Comparison of ENCODE assay signal across 18 cellular contexts in the genomic region with DNA sequence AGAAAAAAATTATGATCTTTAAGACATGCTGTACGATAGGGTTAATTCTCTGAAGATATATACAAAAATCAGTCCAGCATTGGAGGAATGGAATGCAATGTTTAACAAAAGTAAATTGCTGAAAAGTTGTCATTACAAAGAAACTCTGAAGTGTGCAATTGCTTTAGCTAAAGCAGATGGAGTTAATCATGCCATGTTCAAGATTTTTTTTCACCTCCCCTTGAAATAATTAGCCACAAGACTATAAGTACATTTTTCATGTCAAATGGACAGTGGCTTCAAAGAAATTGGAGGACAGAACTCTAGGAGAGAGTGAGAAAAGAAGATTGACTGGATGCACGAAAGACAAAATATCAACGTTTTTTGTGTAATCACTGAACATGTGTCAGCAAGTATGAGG.
DNase-seq lines count a peak whose midpoint lies in the region; ATAC-seq and TF ChIP-seq lines count a peak whose summit lies in the region.
"Had no signal": no experiment of that assay in that cellular context is flagged by ENCODE, and none has a peak within 500 bp of the region (broad histone marks: within the 10 kb centered on the region; RNA-seq: fewer than 3 reads in every experiment).

No MANE protein-coding gene starts in this region.

- ATAC-seq in HG02870 (IDR thresholded peaks at IDR 0.05; ENCODE audit: unreplicated experiment) = no peak
- ATAC-seq: A549 had no signal

- no peak overlapping the region for H3K4me3 ChIP-seq in transverse colon
- H3K4me3 ChIP-seq: A549 had no signal

- peak; percentile 32 for DNase-seq in GM04504 (ENCODE audit: low read depth)
- peak; percentile 12 for DNase-seq in HCEC 1CT
- peak; percentile 32 for DNase-seq in fibroblast of gingiva (ENCODE audit: low read depth)
- DNase-seq in OCI-M2 (lab: John Stamatoyannopoulos, UW; ENCODE audit: unreplicated experiment) = no peak
- DNase-seq in transverse colon = no peak
- DNase-seq: 8988T; ACHN; C1 segment of cervical spinal cord; Calu3; CD4-positive, alpha-beta memory T cell; COR-L47; DMS53; DMS79 treated with DMSO at 0.1 percent for 48 hours; GF-D8; H9; HFFc6 had no signal

- intact Hi-C loops in transverse colon (cut with DNase I; ENCODE audit: low total_unique reads) = no loop called here

- no peak for TF ChIP-seq CTCF in transverse colon (IDR thresholded peaks at IDR 0.05)

- TF ChIP-seq POLR2A in transverse colon (IDR thresholded peaks at IDR 0.05) = no peak

- H3K27me3 ChIP-seq in transverse colon = no peaks in the 10 kb centered on the region

- no peaks in the 10 kb centered on the region for H3K9me3 ChIP-seq in transverse colon
- H3K9me3 ChIP-seq: A549 had no signal

- H3K27ac ChIP-seq in transverse colon = no peak overlapping the region
- H3K27ac ChIP-seq: A549 had no signal

- no peak for TF ChIP-seq EP300 in transverse colon (IDR thresholded peaks at IDR 0.05; ENCODE audit: low read depth)

- no peaks in the 10 kb centered on the region for H3K36me3 ChIP-seq in transverse colon

- in situ Hi-C loops in transverse colon (cut with MboI; ENCODE audit: low pct_ligation_motif_present in 1 of 4, low pct_unique_long_range_greater_than_20kb in 1 of 4, low sequenced_read_pairs in 3 of 4) = loop anchor here in 1 of 4 donors (25.0 kb wide), 1 partner anchor 313 kb away; no protein-coding TSS in a partner anchor

- H3K4me1 ChIP-seq in transverse colon = no peaks in the 10 kb centered on the region
- H3K4me1 ChIP-seq: A549 had no signal

- 62 to 69% methylated on average over 3 of the region's 3 CpGs for WGBS in transverse colon (ENCODE audit: low coverage in 1 of 2), 2 donors

Comparison
In these comparisons a context has a peak if more than half of its experiments do, and no peak if none do; other contexts are left out.
1. DNase-seq: peak in GM04504 (single experiment), HCEC 1CT (single experiment) and fibroblast of gingiva (single experiment); none in OCI-M2 (single experiment) and transverse colon (single experiment).